Comparison of ENCODE assay signal across 8 cellular contexts in the genomic region with DNA sequence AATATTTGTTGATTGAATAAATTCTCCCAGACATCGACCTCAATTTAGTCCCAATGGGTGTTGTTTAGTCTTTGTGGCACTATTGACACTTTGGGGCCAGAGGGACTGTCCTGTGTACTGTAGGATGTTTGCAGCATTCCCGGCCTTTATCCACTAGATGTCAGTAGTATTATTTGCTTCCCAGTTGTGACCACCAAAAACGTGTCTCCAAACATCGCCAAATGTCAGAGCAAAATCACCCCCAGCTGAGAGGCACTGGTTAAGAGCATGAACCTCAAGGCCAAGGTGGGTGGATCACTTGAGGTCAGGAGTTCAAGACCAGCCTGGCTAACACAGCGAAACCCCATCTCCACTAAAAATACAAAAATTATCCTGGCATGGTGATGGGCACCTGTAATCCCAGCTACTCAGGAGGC. TPM values are rescaled to one million over a fixed set of nuclear protein-coding genes. Genes with fewer than 3 reads are reported as not detected.
A peak's percentile ranks its signal among the peaks of the same experiment; 100 is the strongest.
DNase-seq lines count a peak whose midpoint lies in the region; ATAC-seq and TF ChIP-seq lines count a peak whose summit lies in the region.

No MANE protein-coding gene starts in this region.

- no peak for ATAC-seq in HG03280 (IDR thresholded peaks at IDR 0.05; ENCODE audit: unreplicated experiment)
- no peak for ATAC-seq in activated naive CD8-positive, alpha-beta T cell treated with anti-CD3 and anti-CD28 coated beads, Interleukin-2, amount 50 U/mL, for 24 hours

- H3K36me3 Mint-ChIP-seq in osteocyte (ENCODE audit: unreplicated experiment): no peaks in the 10 kb centered on the region
- H3K36me3 Mint-ChIP-seq in activated naive CD8-positive, alpha-beta T cell treated with anti-CD3 and anti-CD28 coated beads, Interleukin-2, amount 50 U/mL, for 24 hours (ENCODE audit: low read depth): no peaks in the 10 kb centered on the region

- H3K27me3 Mint-ChIP-seq in osteocyte (ENCODE audit: unreplicated experiment): no peaks in the 10 kb centered on the region
- no peaks in the 10 kb centered on the region for H3K27me3 Mint-ChIP-seq in activated naive CD8-positive, alpha-beta T cell treated with anti-CD3 and anti-CD28 coated beads, Interleukin-2, amount 50 U/mL, for 24 hours

- H3K9me3 Mint-ChIP-seq in osteocyte (ENCODE audit: unreplicated experiment): no peaks in the 10 kb centered on the region
- H3K9me3 Mint-ChIP-seq in activated naive CD8-positive, alpha-beta T cell treated with anti-CD3 and anti-CD28 coated beads, Interleukin-2, amount 50 U/mL, for 24 hours: no peaks in the 10 kb centered on the region

- TF ChIP-seq CTCF in GM12864 (IDR thresholded peaks at IDR 0.05; ENCODE audit: low read depth, low read length, missing control alignments): peak; percentile 48
- peak; percentile 27 for TF ChIP-seq CTCF in osteocyte (IDR thresholded peaks at IDR 0.05)

- DNase-seq in GM12864 (ENCODE audit: low read depth) (no peak), NCI-H69 (lab: John Stamatoyannopoulos, UW) (peak; percentile 18), dermis blood vessel endothelial cell (peak; percentile 80), osteocyte (ENCODE audit: extremely low spot score, unreplicated experiment) (no peak), GM19240 (ENCODE audit: insufficient read length, low spot score) (no peak)
- no peak for DNase-seq in activated naive CD8-positive, alpha-beta T cell treated with anti-CD3 and anti-CD28 coated beads, Interleukin-2, amount 50 U/mL, for 24 hours
- DNase-seq in central memory CD4-positive, alpha-beta T cell: no peak

- H3K4me3 ChIP-seq in GM12864 (ENCODE audit: low read depth, low read length): no peak overlapping the region

- H3K4me3 Mint-ChIP-seq in osteocyte (ENCODE audit: unreplicated experiment): no peak overlapping the region
- H3K4me3 Mint-ChIP-seq in activated naive CD8-positive, alpha-beta T cell treated with anti-CD3 and anti-CD28 coated beads, Interleukin-2, amount 50 U/mL, for 24 hours: no peak overlapping the region

- H3K4me1 Mint-ChIP-seq in osteocyte (ENCODE audit: unreplicated experiment): no peaks in the 10 kb centered on the region
- H3K4me1 Mint-ChIP-seq in activated naive CD8-positive, alpha-beta T cell treated with anti-CD3 and anti-CD28 coated beads, Interleukin-2, amount 50 U/mL, for 24 hours: no peaks in the 10 kb centered on the region

- H3K27ac Mint-ChIP-seq in osteocyte (ENCODE audit: unreplicated experiment): no peak overlapping the region
- H3K27ac Mint-ChIP-seq in activated naive CD8-positive, alpha-beta T cell treated with anti-CD3 and anti-CD28 coated beads, Interleukin-2, amount 50 U/mL, for 24 hours: no peak overlapping the region

RNA-seq across cellular contexts. Expression of gene NLRP12, which starts 15.4 kb away (rescaled TPM):
- 2.8 and 3.4 TPM in 2 replicates for total RNA-seq in dermis blood vessel endothelial cell
- total RNA-seq in osteocyte: not detected in 2 replicates

RNA-seq across cellular contexts. Expression of gene MYADM, which starts 59.0 kb away (rescaled TPM):
- total RNA-seq in dermis blood vessel endothelial cell (7.7 and 17.8 TPM in 2 replicates), osteocyte (136 and 165 TPM in 2 replicates)

Comparison
In these comparisons a context has a peak if more than half of its experiments do, and no peak if none do; other contexts are left out.
1. DNase-seq: peak in NCI-H69 (single experiment) and dermis blood vessel endothelial cell (single experiment); none in GM12864 (single experiment), osteocyte (single experiment), activated naive CD8-positive, alpha-beta T cell treated with anti-CD3 and anti-CD28 coated beads, Interleukin-2, amount 50 U/mL, for 24 hours (single experiment), GM19240 (single experiment) and central memory CD4-positive, alpha-beta T cell (single experiment).